ENCODE assay signal across 19 cellular contexts in the genomic region with DNA sequence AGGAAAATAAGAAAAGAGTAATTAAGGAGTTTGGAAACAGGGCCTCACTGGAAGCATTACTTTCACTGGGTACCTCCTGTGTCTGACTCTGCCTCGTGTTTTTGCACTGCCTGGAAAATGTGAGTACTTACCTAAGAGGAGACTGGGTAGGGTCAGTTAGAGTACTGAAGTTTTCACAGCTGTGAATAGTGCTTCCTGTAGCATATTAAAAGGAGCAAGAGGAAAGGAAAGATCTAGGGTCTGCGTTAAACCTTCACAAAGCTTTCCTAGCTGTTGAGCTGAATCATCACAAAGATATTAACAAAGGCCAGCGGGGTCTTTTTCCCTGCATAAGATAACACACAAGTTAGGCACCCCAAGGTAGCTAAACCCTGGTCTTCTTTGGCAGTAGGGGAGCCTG.
DNase-seq lines count a peak whose midpoint lies in the region; ATAC-seq, FAIRE-seq and TF ChIP-seq lines count a peak whose summit lies in the region.
"Had no signal": no experiment of that assay in that cellular context is flagged by ENCODE, and none has a peak within 500 bp of the region (broad histone marks: within the 10 kb centered on the region; RNA-seq: fewer than 3 reads in every experiment).

No MANE protein-coding gene starts in this region.

- H3K36me3 ChIP-seq in HCT116 (ENCODE audit: control insufficient read depth in 1 of 2, insufficient read depth in 2 of 2, low read length in 2 of 2) (no peaks in the 10 kb centered on the region), astrocyte (ENCODE audit: insufficient read depth, low read length) (no peaks in the 10 kb centered on the region), Peyer's patch (no peaks in the 10 kb centered on the region)

- no peaks in the 10 kb centered on the region for H3K27me3 ChIP-seq in HCT116 (ENCODE audit: insufficient read depth, low read length)
- H3K27me3 ChIP-seq in astrocyte (ENCODE audit: insufficient read depth, low read length) = no peaks in the 10 kb centered on the region
- H3K27me3 ChIP-seq in Peyer's patch = no peaks in the 10 kb centered on the region
- H3K27me3 ChIP-seq: testis had no signal

- TF ChIP-seq CTCF in HCT116 (IDR thresholded peaks at IDR 0.05 in 2 of 3, conservative IDR thresholded peaks at IDR 0.05 in 1 of 3; ENCODE audit: borderline replicate concordance in 1 of 3, insufficient read depth in 1 of 3, low read depth in 2 of 3, low read length in 2 of 3) (no peak), astrocyte (IDR thresholded peaks at IDR 0.05; ENCODE audit: insufficient read depth, low read depth, low read length) (no peak), osteocyte (IDR thresholded peaks at IDR 0.05) (no peak), Peyer's patch (IDR thresholded peaks at IDR 0.05) (no peak)

- H3K27me3 Mint-ChIP-seq in astrocyte (ENCODE audit: low read depth, unreplicated experiment) (no peaks in the 10 kb centered on the region), osteocyte (ENCODE audit: unreplicated experiment) (no peaks in the 10 kb centered on the region)
- H3K27me3 Mint-ChIP-seq: memory B cell had no signal

- H3K36me3 Mint-ChIP-seq in astrocyte (ENCODE audit: low read depth, unreplicated experiment) (no peaks in the 10 kb centered on the region), osteocyte (ENCODE audit: unreplicated experiment) (no peaks in the 10 kb centered on the region)
- H3K36me3 Mint-ChIP-seq: memory B cell had no signal

- no peaks in the 10 kb centered on the region for H3K9me3 Mint-ChIP-seq in astrocyte (ENCODE audit: unreplicated experiment)
- no peaks in the 10 kb centered on the region for H3K9me3 Mint-ChIP-seq in osteocyte (ENCODE audit: unreplicated experiment)

- no peak overlapping the region for H3K4me3 Mint-ChIP-seq in astrocyte (ENCODE audit: unreplicated experiment)
- H3K4me3 Mint-ChIP-seq in osteocyte (ENCODE audit: unreplicated experiment) = no peak overlapping the region
- H3K4me3 Mint-ChIP-seq: memory B cell had no signal

- H2AFZ ChIP-seq in HCT116 (ENCODE audit: low read depth, low read length, poor library complexity, severe bottlenecking) = peak overlapping the region; percentile 85
- peak overlapping the region; percentile 70 for H2AFZ ChIP-seq in astrocyte (ENCODE audit: low read depth, low read length)

- H3K4me2 ChIP-seq in HCT116 (ENCODE audit: low read length) (peak overlapping the region; percentile 59), astrocyte (ENCODE audit: low read length) (no peak overlapping the region)
- H3K4me2 ChIP-seq: KMS-11 had no signal

- CTCF ChIA-PET in HCT116 (lab: Charles Lee) = no interaction called here

- no peak for FAIRE-seq in astrocyte (lab: Jason Lieb, UNC)
- FAIRE-seq: frontal cortex had no signal

- TF ChIP-seq POLR2A in HCT116 (IDR thresholded peaks at IDR 0.05; ENCODE audit: borderline replicate concordance, extremely low read depth, insufficient read depth, insufficient read length) (no peak), Peyer's patch (IDR thresholded peaks at IDR 0.05) (no peak)

- ATAC-seq in HCT116 = peak; percentile 53
- ATAC-seq in HG02623 (IDR thresholded peaks at IDR 0.05; ENCODE audit: unreplicated experiment) = no peak

- H3K4me1 ChIP-seq in HCT116 (ENCODE audit: control insufficient read depth in 1 of 2, insufficient read depth in 2 of 2, low read length in 2 of 2) = peaks cover 17 to 20% of the 10 kb centered on the region in 2 experiments
- H3K4me1 ChIP-seq in astrocyte (ENCODE audit: insufficient read depth, low read length) = peaks cover 7% of the 10 kb centered on the region
- no peaks in the 10 kb centered on the region for H3K4me1 ChIP-seq in Peyer's patch

- H4K20me1 ChIP-seq in HCT116 (ENCODE audit: insufficient read depth) (no peaks in the 10 kb centered on the region), astrocyte (ENCODE audit: insufficient read depth, low read length) (no peaks in the 10 kb centered on the region)

- peak overlapping the region; percentile 87 for H3K27ac Mint-ChIP-seq in astrocyte (ENCODE audit: unreplicated experiment)
- H3K27ac Mint-ChIP-seq in osteocyte (ENCODE audit: unreplicated experiment) = peak overlapping the region; percentile 73
- H3K27ac Mint-ChIP-seq: memory B cell had no signal

- no peak overlapping the region for H3K9ac ChIP-seq in HCT116 (ENCODE audit: low read length)
- H3K9ac ChIP-seq in astrocyte (ENCODE audit: low read length) = no peak overlapping the region
- H3K9ac ChIP-seq: KMS-11 had no signal

- BruUV-seq in HCT116 (replicated peaks; lab: Mats Ljungman, UMichigan) = no TSS peak

- DNase-seq in HCT116 (ENCODE audit: low read depth, low spot score) (no peak), astrocyte (ENCODE audit: low read depth) (no peak), iPS-NIHi7 (ENCODE audit: extremely low spot score) (peak; percentile 19), osteocyte (ENCODE audit: extremely low spot score, unreplicated experiment) (no peak), GOT3 (lab: John Stamatoyannopoulos, UW) (no peak), Peyer's patch (no peak)
- DNase-seq in stimulated activated CD4-positive, alpha-beta T cell treated with anti-CD3 and anti-CD28 coated beads, Interleukin-2, amount 100 ng/mL, for 48 hours = no peak
- DNase-seq: activated CD4-positive, alpha-beta T cell treated with anti-CD3 and anti-CD28 coated beads for 1 hour; activated gamma-delta T cell; amygdala; NCI-H1092 treated with DMSO at 0.1 percent for 48 hours; NCI-H526; occipital lobe; T1000; testis had no signal

- H3K27ac ChIP-seq in HCT116 (ENCODE audit: low read depth, low read length) (0 out of 2 replicates have a peak overlapping the region, but pooled peaks have one; percentile 21), astrocyte (ENCODE audit: low read depth, low read length) (no peak overlapping the region), Peyer's patch (no peak overlapping the region)
- H3K27ac ChIP-seq: KMS-11 had no signal

- H3K9me3 ChIP-seq in HCT116 (ENCODE audit: control insufficient read depth in 1 of 2, insufficient read depth in 1 of 2, low read depth in 1 of 2, low read length in 2 of 2) (no peaks in the 10 kb centered on the region), astrocyte (ENCODE audit: insufficient read depth, low read depth, low read length) (no peaks in the 10 kb centered on the region), Peyer's patch (no peaks in the 10 kb centered on the region)
- H3K9me3 ChIP-seq: testis had no signal

- no peak for TF ChIP-seq RAD21 in HCT116 (IDR thresholded peaks at IDR 0.05; ENCODE audit: low read depth)

- RAD21 ChIA-PET in HCT116 (lab: Charles Lee; ENCODE audit: low non-redundant PET in 1 of 2, low total read pairs in 2 of 2, uncharacterized antibody in 2 of 2, unreplicated experiment in 2 of 2) = no interaction called here

- intact Hi-C loops in HCT116 (cut with micrococcal nuclease) = no loop called here

- H3K4me3 ChIP-seq in HCT116 (replicated peaks in 1 of 2; ENCODE audit: low read depth in 1 of 2, low read length in 2 of 2) = no peak overlapping the region
- H3K4me3 ChIP-seq in astrocyte (ENCODE audit: insufficient read depth, low read depth, low read length) = no peak overlapping the region
- no peak overlapping the region for H3K4me3 ChIP-seq in Peyer's patch
- H3K4me3 ChIP-seq: testis had no signal

- H3K4me1 Mint-ChIP-seq in astrocyte (ENCODE audit: low read depth, unreplicated experiment) (peaks cover 27% of the 10 kb centered on the region), osteocyte (ENCODE audit: unreplicated experiment) (peaks cover 25% of the 10 kb centered on the region)
- H3K4me1 Mint-ChIP-seq: memory B cell had no signal

- H3K9me2 ChIP-seq in HCT116 (ENCODE audit: insufficient read depth) = no peaks in the 10 kb centered on the region

- H3K79me2 ChIP-seq in HCT116 (ENCODE audit: insufficient read depth, low read length) (no peaks in the 10 kb centered on the region), astrocyte (ENCODE audit: insufficient read depth, low read length) (no peaks in the 10 kb centered on the region)

- POLR2A ChIA-PET in HCT116 (lab: Charles Lee) = no interaction called here

TF ChIP-seq in HCT116, 20 proteins besides CTCF, POLR2A, EP300 and RAD21 (continues in another document):
- TF ChIP-seq SIN3A (IDR thresholded peaks at IDR 0.05; ENCODE audit: low read depth) (no peak), FOSL1 (IDR thresholded peaks at IDR 0.05; ENCODE audit: low read depth) (no peak), SRF (IDR thresholded peaks at IDR 0.05; ENCODE audit: low read depth) (no peak), POLR2AphosphoS5 (IDR thresholded peaks at IDR 0.05; ENCODE audit: low read depth, low read length) (no peak), MAX (IDR thresholded peaks at IDR 0.05) (no peak), ZFX (IDR thresholded peaks at IDR 0.05) (no peak), ZBTB33 (IDR thresholded peaks at IDR 0.05; ENCODE audit: extremely low read depth, insufficient replicate concordance, low read length) (no peak), EZH2phosphoT487 (IDR thresholded peaks at IDR 0.05; ENCODE audit: borderline replicate concordance) (no peak), ELF1 (IDR thresholded peaks at IDR 0.05; ENCODE audit: borderline replicate concordance, low read depth) (no peak), CBX3 (IDR thresholded peaks at IDR 0.05; ENCODE audit: low read depth) (no peak), EGR1 (IDR thresholded peaks at IDR 0.05; ENCODE audit: low read depth) (no peak), JUND (IDR thresholded peaks at IDR 0.05) (no peak), EZH2 (IDR thresholded peaks at IDR 0.05) (no peak), CEBPB (IDR thresholded peaks at IDR 0.05; ENCODE audit: low read depth) (no peak)
- TF ChIP-seq, protein P1, sequence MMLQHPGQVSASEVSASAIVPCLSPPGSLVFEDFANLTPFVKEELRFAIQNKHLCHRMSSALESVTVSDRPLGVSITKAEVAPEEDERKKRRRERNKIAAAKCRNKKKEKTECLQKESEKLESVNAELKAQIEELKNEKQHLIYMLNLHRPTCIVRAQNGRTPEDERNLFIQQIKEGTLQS (IDR thresholded peaks at IDR 0.05) = no peak
